1 cellular context compared by ENCODE assay signal in the genomic region with DNA sequence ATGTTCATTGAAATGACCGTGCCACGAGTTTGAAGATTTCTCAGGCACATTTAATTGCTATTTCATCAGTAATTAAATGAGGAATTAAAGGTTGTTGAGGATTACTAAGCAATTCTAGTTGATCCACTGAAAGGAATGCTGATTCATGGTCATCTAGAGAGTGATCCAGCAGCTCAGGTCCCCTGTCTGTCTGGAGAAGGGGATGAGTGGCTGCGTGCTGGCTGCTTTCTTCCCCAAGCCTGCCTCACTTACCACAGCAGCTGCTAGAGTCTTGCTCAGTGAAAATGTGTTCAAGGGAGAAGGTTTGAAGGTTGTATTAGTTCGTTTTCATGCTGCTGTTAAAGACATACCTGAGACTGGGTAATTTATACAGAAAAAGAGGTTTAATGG.
TF ChIP-seq lines count a peak whose summit lies in the region.

No MANE protein-coding gene starts in this region.

TF ChIP-seq in endothelial cell of umbilical vein, 7 proteins besides CTCF, POLR2A, EP300 and RAD21:
- TF ChIP-seq JUN (IDR thresholded peaks at IDR 0.05; ENCODE audit: borderline replicate concordance, insufficient read depth, insufficient read length, low read depth) (no peak), POLR2AphosphoS5 (IDR thresholded peaks at IDR 0.05; ENCODE audit: insufficient read depth, low read depth, low read length) (no peak), GATA2 (IDR thresholded peaks at IDR 0.05; ENCODE audit: insufficient read depth, insufficient read length, low read depth, low read length) (no peak), MYC (IDR thresholded peaks at IDR 0.05; ENCODE audit: low read depth, low read length) (no peak), FOS (IDR thresholded peaks at IDR 0.05; ENCODE audit: borderline replicate concordance, insufficient read depth, low read length) (no peak), EZH2 (IDR thresholded peaks at IDR 0.05; ENCODE audit: borderline replicate concordance, low read depth, low read length, severe bottlenecking) (no peak)
- TF ChIP-seq, protein P1, sequence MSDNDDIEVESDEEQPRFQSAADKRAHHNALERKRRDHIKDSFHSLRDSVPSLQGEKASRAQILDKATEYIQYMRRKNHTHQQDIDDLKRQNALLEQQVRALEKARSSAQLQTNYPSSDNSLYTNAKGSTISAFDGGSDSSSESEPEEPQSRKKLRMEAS (IDR thresholded peaks at IDR 0.05; ENCODE audit: insufficient read depth, insufficient read length): no peak
